ENCODE assay signal across 31 cellular contexts in the genomic region with DNA sequence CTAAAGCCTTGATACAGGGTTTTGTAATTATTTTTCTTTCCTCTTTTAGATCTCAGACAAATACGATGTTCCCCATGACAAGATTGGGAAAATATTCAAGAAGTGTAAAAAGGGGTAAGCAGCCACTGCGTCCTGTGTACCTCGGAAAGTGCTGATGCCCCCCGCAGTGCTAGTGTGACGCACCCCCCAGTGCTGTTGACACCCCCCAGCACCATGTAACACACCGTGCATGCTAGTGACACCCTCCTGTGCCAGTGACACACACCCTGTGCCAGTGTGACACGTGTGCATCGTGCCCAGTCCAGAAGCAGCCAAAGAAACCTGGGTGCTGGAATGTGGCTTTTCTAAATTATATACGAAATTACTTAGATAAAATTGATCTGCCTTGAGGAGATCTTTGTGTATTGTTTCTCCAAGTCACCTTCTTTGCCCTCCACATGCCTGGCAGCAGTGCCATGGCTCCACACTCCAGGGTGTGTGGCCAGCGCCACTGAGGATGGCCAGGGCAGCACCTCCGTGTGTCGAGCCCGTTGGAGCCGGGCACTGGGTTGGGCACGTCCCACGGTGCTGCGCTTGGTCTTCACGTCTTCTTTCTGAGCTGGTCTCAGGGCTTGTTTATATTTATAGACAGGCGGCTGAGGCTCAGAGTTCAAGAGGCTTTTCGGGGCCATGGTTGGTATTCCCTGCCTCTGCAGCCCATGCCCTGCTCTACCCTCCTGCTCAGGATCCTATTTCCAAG.
"Had no signal": no experiment of that assay in that cellular context is flagged by ENCODE, and none has a peak within 500 bp of the region (broad histone marks: within the 10 kb centered on the region; RNA-seq: fewer than 3 reads in every experiment).

No MANE protein-coding gene starts in this region.

- H3K36me3 Mint-ChIP-seq: activated naive CD4-positive, alpha-beta T cell treated with anti-CD3 and anti-CD28 coated beads, Interleukin-2, amount 50 U/mL, for 72 hours; immature natural killer cell; naive B cell had no signal

- H3K27ac ChIP-seq: breast epithelium, dorsolateral prefrontal cortex, gastroesophageal sphincter, left lung, right lobe of liver, thoracic aorta, vagina had no signal

- H3K27me3 ChIP-seq: breast epithelium, dorsolateral prefrontal cortex, gastroesophageal sphincter, left lung, right lobe of liver, vagina had no signal

- H3K4me3 Mint-ChIP-seq: activated CD4-positive, alpha-beta T cell treated with anti-CD3 and anti-CD28 coated beads for 36 hours; activated T-cell treated with anti-CD3 and anti-CD28 coated beads, Interleukin-2, amount 50 U/mL, for 4 hours; activated T-helper 17 cell treated with anti-CD3 and anti-CD28 coated beads, Interleukin-2, amount 50 U/mL, for 72 hours; central memory CD8-positive, alpha-beta T cell; effector memory CD8-positive, alpha-beta T cell; immature natural killer cell; mesothelial cell of epicardium; naive B cell; nephron progenitor cell; T-helper 2 cell treated with Interferon-gamma antibody and Interleukin-4, amounts not matched to agents 5 μg/mL and 100 μg/mL, for 36 hours had no signal

- H3K4me1 ChIP-seq: breast epithelium, left lung, right lobe of liver had no signal

- H3K9me3 Mint-ChIP-seq: activated naive CD4-positive, alpha-beta T cell treated with anti-CD3 and anti-CD28 coated beads, Interleukin-2, amount 50 U/mL, for 72 hours; activated T-cell treated with anti-CD3 and anti-CD28 coated beads, Interleukin-2, amount 50 U/mL, for 4 hours; activated T-helper 17 cell treated with anti-CD3 and anti-CD28 coated beads, Interleukin-2, amount 50 U/mL, for 72 hours; central memory CD8-positive, alpha-beta T cell; effector memory CD8-positive, alpha-beta T cell; immature natural killer cell; mesothelial cell of epicardium; naive B cell; nephron progenitor cell; T-helper 2 cell treated with Interferon-gamma antibody and Interleukin-4, amounts not matched to agents 5 μg/mL and 100 μg/mL, for 36 hours had no signal

- DNase-seq: activated CD4-positive, alpha-beta T cell treated with anti-CD3 and anti-CD28 coated beads for 36 hours; activated CD4-positive, alpha-beta T cell treated with anti-CD3 and anti-CD28 coated beads, Interleukin-2, amount 50 U/mL, for 48 hours; activated CD4-positive, CD25-positive, alpha-beta regulatory T cell; activated naive CD4-positive, alpha-beta T cell; activated T-cell treated with anti-CD3 and anti-CD28 coated beads, Interleukin-2, amount 50 U/mL, for 4 hours; effector memory CD8-positive, alpha-beta T cell; erythroblast; hippocampal formation; immature natural killer cell; left lung; mammary epithelial cell; naive B cell; nephron progenitor cell; right lobe of liver; stimulated activated CD4-positive, alpha-beta T cell treated with anti-CD3 and anti-CD28 coated beads, Interleukin-12 subunit alpha, Interleukin-12 subunit beta, amount 100 ng/mL, for 4 hours; stimulated activated CD4-positive, alpha-beta T cell treated with anti-CD3 and anti-CD28 coated beads, Interleukin-4, amount 100 ng/mL, for 1 hour; stimulated activated naive CD8-positive, alpha-beta T cell treated with anti-CD3 and anti-CD28 coated beads, Interleukin-15, Interleukin-2, amounts not matched to agents 100 U/mL and 50 U/mL, for 24 hours; T-helper 1 cell; trophoblast cell had no signal

- ATAC-seq: activated CD4-positive, alpha-beta T cell treated with anti-CD3 and anti-CD28 coated beads for 36 hours; activated naive CD4-positive, alpha-beta T cell treated with anti-CD3 and anti-CD28 coated beads, Interleukin-2, amount 50 U/mL, for 72 hours; activated T-cell treated with anti-CD3 and anti-CD28 coated beads, Interleukin-2, amount 50 U/mL, for 4 hours; activated T-helper 17 cell treated with anti-CD3 and anti-CD28 coated beads, Interleukin-2, amount 50 U/mL, for 72 hours; effector memory CD8-positive, alpha-beta T cell; gastroesophageal sphincter; left lung; stimulated activated naive CD8-positive, alpha-beta T cell treated with anti-CD3 and anti-CD28 coated beads, Interleukin-15, Interleukin-2, amounts not matched to agents 100 U/mL and 50 U/mL, for 24 hours had no signal

- FAIRE-seq: colon had no signal

- H3K4me3 ChIP-seq: breast epithelium, dorsolateral prefrontal cortex, gastroesophageal sphincter, left lung, right lobe of liver, skin epidermis, thoracic aorta, vagina had no signal

- H3K27me3 Mint-ChIP-seq: activated CD4-positive, alpha-beta T cell treated with anti-CD3 and anti-CD28 coated beads for 36 hours; activated T-helper 17 cell treated with anti-CD3 and anti-CD28 coated beads, Interleukin-2, amount 50 U/mL, for 72 hours; central memory CD8-positive, alpha-beta T cell had no signal

- H3K27ac Mint-ChIP-seq: activated CD4-positive, alpha-beta T cell treated with anti-CD3 and anti-CD28 coated beads for 36 hours; activated T-helper 17 cell treated with anti-CD3 and anti-CD28 coated beads, Interleukin-2, amount 50 U/mL, for 72 hours; effector memory CD8-positive, alpha-beta T cell; immature natural killer cell; mesothelial cell of epicardium; naive B cell; nephron progenitor cell; T-helper 2 cell treated with Interferon-gamma antibody and Interleukin-4, amounts not matched to agents 5 μg/mL and 100 μg/mL, for 36 hours had no signal

- H3K36me3 ChIP-seq: breast epithelium, gastroesophageal sphincter, left lung, thoracic aorta, vagina had no signal

- H3K9me3 ChIP-seq: breast epithelium, gastroesophageal sphincter, left lung, right lobe of liver, thoracic aorta, vagina had no signal

- H3K4me1 Mint-ChIP-seq: activated T-helper 17 cell treated with anti-CD3 and anti-CD28 coated beads, Interleukin-2, amount 50 U/mL, for 72 hours; central memory CD8-positive, alpha-beta T cell; immature natural killer cell; mesothelial cell of epicardium; naive B cell had no signal
